In genomic region chr10:47047577-47048532, GRCh38 we compare ENCODE assay signal across 8 cellular contexts.
DNase-seq lines count a peak whose midpoint lies in the region; ATAC-seq and TF ChIP-seq lines count a peak whose summit lies in the region.

No MANE protein-coding gene starts in this region.

- H3K79me1 ChIP-seq in mesendoderm (ENCODE audit: low read length): no peaks in the 10 kb centered on the region

- H4K5ac ChIP-seq in mesendoderm (ENCODE audit: low read length): no peak overlapping the region

- no peak overlapping the region for H2BK15ac ChIP-seq in mesendoderm (replicated peaks; ENCODE audit: low read depth)

- H3K18ac ChIP-seq in mesendoderm (ENCODE audit: low read length): no peak overlapping the region

- intact Hi-C loops in CD14-positive monocyte (cut with micrococcal nuclease): loop anchor here (1.0 to 2.0 kb wide), 2 partner anchors 263 to 264 kb away; no protein-coding TSS in a partner anchor

- peak overlapping the region in 2 of 7 donors; percentile 10 to 68 for H3K27ac Mint-ChIP-seq in CD14-positive monocyte

- no peak overlapping the region for H3K27ac ChIP-seq in mesendoderm (ENCODE audit: low read depth, low read length)

- H3K27me3 Mint-ChIP-seq in CD14-positive monocyte (ENCODE audit: low read depth in 3 of 3): peaks cover 0 to 5% (median 4%) of the 10 kb centered on the region in 3 donors

- no peak overlapping the region for H3K4me3 Mint-ChIP-seq in CD14-positive monocyte

- no peak overlapping the region for H3K23ac ChIP-seq in mesendoderm (ENCODE audit: low read length)

- H3K4ac ChIP-seq in mesendoderm (ENCODE audit: low read depth, low read length): no peak overlapping the region

- no peaks in the 10 kb centered on the region for H3K79me2 ChIP-seq in mesendoderm (ENCODE audit: control insufficient read depth, insufficient read depth, low read length)

- no peak overlapping the region for H3K9ac ChIP-seq in mesendoderm (ENCODE audit: low read length)

- H3K9me3 Mint-ChIP-seq in CD14-positive monocyte: no peaks in the 10 kb centered on the region

- no peak overlapping the region for H2AK5ac ChIP-seq in mesendoderm (ENCODE audit: low read length)

- ATAC-seq in GM21515 (IDR thresholded peaks at IDR 0.05; ENCODE audit: unreplicated experiment) (peak; percentile 77), HG03457 (IDR thresholded peaks at IDR 0.05; ENCODE audit: unreplicated experiment) (no peak)

- DNase-seq in CD14-positive monocyte (ENCODE audit: low spot score): peak; percentile 74
- DNase-seq in NCI-H748 treated with DMSO at 0.1 percent for 48 hours (lab: John Stamatoyannopoulos, UW): peak; percentile 9
- DNase-seq in activated CD8-positive, alpha-beta memory T cell treated with anti-CD3 and anti-CD28 coated beads for 1 hour (ENCODE audit: extremely low read depth in 1 of 2, low read depth in 1 of 2): peak; percentile 17 to 69
- DNase-seq in effector CD4-positive, alpha-beta T cell: peak; percentile 67
- peak; percentile 62 for DNase-seq in mesendoderm
- peak; percentile 66 to 77 for DNase-seq in stimulated activated CD8-positive, alpha-beta memory T cell treated with anti-CD3 and anti-CD28 coated beads, Interleukin-2, amount 100 ng/mL, for 48 hours (ENCODE audit: low read depth in 2 of 2)

- TF ChIP-seq CTCF in CD14-positive monocyte (IDR thresholded peaks at IDR 0.05): peak; percentile 87

- WGBS in mesendoderm (ENCODE audit: extremely low coverage, insufficient coverage, low lambda C conversion rate): no CpG with 5 or more reads among the region's 15 CpGs

- no peaks in the 10 kb centered on the region for H3K4me1 ChIP-seq in mesendoderm (ENCODE audit: control insufficient read depth, low read depth, low read length)

- no peak overlapping the region for H2BK120ac ChIP-seq in mesendoderm (ENCODE audit: low read depth, low read length)

- H3K27me3 ChIP-seq in mesendoderm (ENCODE audit: insufficient read depth, low read length, poor library complexity): no peaks in the 10 kb centered on the region

- H3K36me3 Mint-ChIP-seq in CD14-positive monocyte: no peaks in the 10 kb centered on the region

- H4K8ac ChIP-seq in mesendoderm (ENCODE audit: low read depth, low read length): no peak overlapping the region

- no peak overlapping the region for H3K4me2 ChIP-seq in mesendoderm (ENCODE audit: low read length)

- H3K56ac ChIP-seq in mesendoderm (ENCODE audit: low read length): no peak overlapping the region

- peaks cover 8% of the 10 kb centered on the region for H3K4me1 Mint-ChIP-seq in CD14-positive monocyte

- no peaks in the 10 kb centered on the region for H3K36me3 ChIP-seq in mesendoderm (ENCODE audit: control insufficient read depth, insufficient read depth, low read length)

- H3K4me3 ChIP-seq in mesendoderm (ENCODE audit: low read length): no peak overlapping the region

- H2BK5ac ChIP-seq in mesendoderm (ENCODE audit: low read length): no peak overlapping the region

Comparison
In these comparisons a context has a peak if more than half of its experiments do, and no peak if none do; other contexts are left out.
1. DNase-seq: peak in every context shown above with its lines; median percentile 74 in CD14-positive monocyte; 72 in stimulated activated CD8-positive, alpha-beta memory T cell treated with anti-CD3 and anti-CD28 coated beads, Interleukin-2, amount 100 ng/mL, for 48 hours; 67 in effector CD4-positive, alpha-beta T cell; 62 in mesendoderm; 43 in activated CD8-positive, alpha-beta memory T cell treated with anti-CD3 and anti-CD28 coated beads for 1 hour; 9 in NCI-H748 treated with DMSO at 0.1 percent for 48 hours.